ENCODE assay signal across 2 cellular contexts in genomic region chr2:190533175-190533967, GRCh38.
TF ChIP-seq lines count a peak whose summit lies in the region.

No MANE protein-coding gene starts in this region.

TF ChIP-seq in IMR-90, 13 proteins besides CTCF, POLR2A, EP300 and RAD21:
- no peak for TF ChIP-seq USF2 (IDR thresholded peaks at IDR 0.05; ENCODE audit: low read depth, low read length)
- TF ChIP-seq MXI1 (IDR thresholded peaks at IDR 0.05; ENCODE audit: borderline replicate concordance, low read depth, low read length): no peak
- no peak for TF ChIP-seq SMC3 (IDR thresholded peaks at IDR 0.05; ENCODE audit: low read depth, low read length)
- no peak for TF ChIP-seq RFX5 (IDR thresholded peaks at IDR 0.05; ENCODE audit: low read depth, low read length)
- TF ChIP-seq NFE2L2 (IDR thresholded peaks at IDR 0.05; ENCODE audit: low read depth, low read length): no peak
- TF ChIP-seq CHD1 (IDR thresholded peaks at IDR 0.05; ENCODE audit: low read depth, low read length): no peak
- no peak for TF ChIP-seq CEBPB (IDR thresholded peaks at IDR 0.05; ENCODE audit: low read depth, low read length)
- TF ChIP-seq FOS (IDR thresholded peaks at IDR 0.05; ENCODE audit: low read depth, low read length): no peak
- TF ChIP-seq RCOR1 (IDR thresholded peaks at IDR 0.05; ENCODE audit: insufficient replicate concordance, low read length): no peak
- no peak for TF ChIP-seq MAFK (IDR thresholded peaks at IDR 0.05; ENCODE audit: low read depth, low read length)
- no peak for TF ChIP-seq MAZ (IDR thresholded peaks at IDR 0.05; ENCODE audit: borderline replicate concordance, low read depth, low read length)
- TF ChIP-seq ELK1 (IDR thresholded peaks at IDR 0.05; ENCODE audit: borderline replicate concordance, low read depth, low read length): no peak
- no peak for TF ChIP-seq BHLHE40 (IDR thresholded peaks at IDR 0.05; ENCODE audit: low read depth, low read length)

TF ChIP-seq in HEK293T, 16 proteins besides CTCF, POLR2A, EP300 and RAD21:
- no peak for TF ChIP-seq CTBP1 (IDR thresholded peaks at IDR 0.05; ENCODE audit: borderline replicate concordance)
- TF ChIP-seq BHLHE40 (IDR thresholded peaks at IDR 0.05; ENCODE audit: borderline replicate concordance): no peak
- TF ChIP-seq PKNOX1 (IDR thresholded peaks at IDR 0.05): no peak
- no peak for TF ChIP-seq HDGF (IDR thresholded peaks at IDR 0.05; ENCODE audit: borderline replicate concordance)
- TF ChIP-seq FOXK2 (IDR thresholded peaks at IDR 0.05): no peak
- TF ChIP-seq SUZ12 (IDR thresholded peaks at IDR 0.05): no peak
- no peak for TF ChIP-seq L3MBTL2 (conservative IDR thresholded peaks at IDR 0.05)
- TF ChIP-seq FOXM1 (IDR thresholded peaks at IDR 0.05; ENCODE audit: borderline replicate concordance): no peak
- TF ChIP-seq ZNF384 (IDR thresholded peaks at IDR 0.05): no peak
- TF ChIP-seq NFRKB (IDR thresholded peaks at IDR 0.05): no peak
- TF ChIP-seq ARNT (IDR thresholded peaks at IDR 0.05): no peak
- no peak for TF ChIP-seq ELF4 (IDR thresholded peaks at IDR 0.05)
- no peak for TF ChIP-seq TARDBP (IDR thresholded peaks at IDR 0.05)
- no peak for TF ChIP-seq LEF1 (IDR thresholded peaks at IDR 0.05; ENCODE audit: borderline replicate concordance)
- no peak for TF ChIP-seq FOXA1 (IDR thresholded peaks at IDR 0.05)
